ENCODE assay signal across 12 cellular contexts in genomic region chr7:55185941-55186609, GRCh38.
DNase-seq lines count a peak whose midpoint lies in the region; ATAC-seq and TF ChIP-seq lines count a peak whose summit lies in the region.
"Had no signal": no experiment of that assay in that cellular context is flagged by ENCODE, and none has a peak within 500 bp of the region (broad histone marks: within the 10 kb centered on the region; RNA-seq: fewer than 3 reads in every experiment).

No MANE protein-coding gene starts in this region.

- H3K27ac ChIP-seq in breast epithelium (no peak overlapping the region), VCaP (peak overlapping the region; percentile 99), subcutaneous abdominal adipose tissue (ENCODE audit: low read depth, low read length) (peak overlapping the region; percentile 5), suprapubic skin (no peak overlapping the region)
- H3K27ac ChIP-seq: BLaER1 treated with 17β-estradiol and CSF1 and Interleukin-3, amounts not matched to agents 10 nM and 100 nM had no signal

- POLR2A ChIA-PET in MCF 10A (lab: Yijun Ruan, JAX): interaction anchor here (0.8 to 2.5 kb wide), 8 partner anchors 9 to 426 kb away, joined by 3 to 10 read pairs (median 4); no protein-coding TSS in a partner anchor

- CTCF ChIA-PET in MCF 10A (lab: Yijun Ruan, JAX): interaction anchor here (0.6 to 3.5 kb wide), 5 partner anchors 69 to 412 kb away, joined by 3 to 22 read pairs (median 3); no protein-coding TSS in a partner anchor

- H3K4me1 Mint-ChIP-seq in MCF 10A (ENCODE audit: insufficient read depth, unreplicated experiment): peaks cover 29% of the 10 kb centered on the region
- no peaks in the 10 kb centered on the region for H3K4me1 Mint-ChIP-seq in stimulated activated memory B cell treated with anti-CD40 and anti-IgM and Interleukin-4, amounts not matched to agents 10 μg/mL and 1 μg/mL and 100 μg/mL, for 72 hours
- H3K4me1 Mint-ChIP-seq: activated naive CD4-positive, alpha-beta T cell treated with anti-CD3 and anti-CD28 coated beads, Interleukin-2, amount 10 ng/mL, durations not matched to agents 7 days and 5 days had no signal

- H3K9ac ChIP-seq in subcutaneous abdominal adipose tissue (ENCODE audit: low read length in 5 of 5): no peak overlapping the region
- H3K9ac ChIP-seq: BLaER1 treated with 17β-estradiol and CSF1 and Interleukin-3, amounts not matched to agents 10 nM and 100 nM had no signal

- intact Hi-C loops in MCF 10A (cut with micrococcal nuclease): loop anchor here (1.0 to 5.0 kb wide), 4 partner anchors 69 to 414 kb away; no protein-coding TSS in a partner anchor
- intact Hi-C loops in breast epithelium (cut with DNase I; ENCODE audit: low total_unique reads): no loop called here

- peaks cover 96% of the 10 kb centered on the region for H3K36me3 Mint-ChIP-seq in MCF 10A (ENCODE audit: insufficient read depth, unreplicated experiment)
- H3K36me3 Mint-ChIP-seq in stimulated activated memory B cell treated with anti-CD40 and anti-IgM and Interleukin-4, amounts not matched to agents 10 μg/mL and 1 μg/mL and 100 μg/mL, for 72 hours: no peaks in the 10 kb centered on the region
- H3K36me3 Mint-ChIP-seq: activated naive CD4-positive, alpha-beta T cell treated with anti-CD3 and anti-CD28 coated beads, Interleukin-2, amount 10 ng/mL, durations not matched to agents 7 days and 5 days had no signal

- H3K27me3 ChIP-seq in breast epithelium (no peaks in the 10 kb centered on the region), subcutaneous abdominal adipose tissue (ENCODE audit: control insufficient read depth in 5 of 5, insufficient read depth in 4 of 5, low read length in 5 of 5) (no peaks in the 10 kb centered on the region), suprapubic skin (no peaks in the 10 kb centered on the region)
- H3K27me3 ChIP-seq: BLaER1 treated with 17β-estradiol and CSF1 and Interleukin-3, amounts not matched to agents 10 nM and 100 nM; upper lobe of left lung had no signal

- peak overlapping the region; percentile 79 for H3K27ac Mint-ChIP-seq in MCF 10A (ENCODE audit: low read depth, unreplicated experiment)
- no peak overlapping the region for H3K27ac Mint-ChIP-seq in stimulated activated memory B cell treated with anti-CD40 and anti-IgM and Interleukin-4, amounts not matched to agents 10 μg/mL and 1 μg/mL and 100 μg/mL, for 72 hours
- H3K27ac Mint-ChIP-seq: activated naive CD4-positive, alpha-beta T cell treated with anti-CD3 and anti-CD28 coated beads, Interleukin-2, amount 10 ng/mL, durations not matched to agents 7 days and 5 days had no signal

- H3K4me1 ChIP-seq in breast epithelium (no peaks in the 10 kb centered on the region), subcutaneous abdominal adipose tissue (ENCODE audit: control insufficient read depth in 5 of 5, insufficient read depth in 5 of 5, low read length in 5 of 5) (peaks cover 0 to 36% (median 22%) of the 10 kb centered on the region in 5 donors), suprapubic skin (peaks cover 10% of the 10 kb centered on the region)

- BruUV-seq in MCF 10A (replicated peaks; lab: Mats Ljungman, UMichigan): no TSS peak

- TF ChIP-seq POLR2A in breast epithelium (IDR thresholded peaks at IDR 0.05) (no peak), suprapubic skin (IDR thresholded peaks at IDR 0.05) (no peak)

- TF ChIP-seq CTCF in MCF 10A (IDR thresholded peaks at IDR 0.05; ENCODE audit: unreplicated experiment) (no peak), breast epithelium (IDR thresholded peaks at IDR 0.05) (no peak), VCaP (conservative IDR thresholded peaks at IDR 0.05) (no peak), suprapubic skin (IDR thresholded peaks at IDR 0.05) (no peak)

- H3K9me3 ChIP-seq in breast epithelium (no peaks in the 10 kb centered on the region), subcutaneous abdominal adipose tissue (ENCODE audit: control insufficient read depth in 5 of 5, low read length in 5 of 5) (no peaks in the 10 kb centered on the region), suprapubic skin (no peaks in the 10 kb centered on the region)
- H3K9me3 ChIP-seq: BLaER1 treated with 17β-estradiol and CSF1 and Interleukin-3, amounts not matched to agents 10 nM and 100 nM; upper lobe of left lung had no signal

- WGBS in suprapubic skin: 61% methylated on average over 15 of the region's 15 CpGs

- no peak overlapping the region for H3K4me3 ChIP-seq in breast epithelium
- no peak overlapping the region for H3K4me3 ChIP-seq in subcutaneous abdominal adipose tissue (ENCODE audit: low read depth in 1 of 5, low read length in 5 of 5)
- no peak overlapping the region for H3K4me3 ChIP-seq in suprapubic skin
- H3K4me3 ChIP-seq: BLaER1 treated with 17β-estradiol and CSF1 and Interleukin-3, amounts not matched to agents 10 nM and 100 nM; upper lobe of left lung had no signal

- H3K4me3 Mint-ChIP-seq in MCF 10A (ENCODE audit: unreplicated experiment): no peak overlapping the region
- H3K4me3 Mint-ChIP-seq in stimulated activated memory B cell treated with anti-CD40 and anti-IgM and Interleukin-4, amounts not matched to agents 10 μg/mL and 1 μg/mL and 100 μg/mL, for 72 hours: no peak overlapping the region
- H3K4me3 Mint-ChIP-seq: activated naive CD4-positive, alpha-beta T cell treated with anti-CD3 and anti-CD28 coated beads, Interleukin-2, amount 10 ng/mL, durations not matched to agents 7 days and 5 days had no signal

- no peak for TF ChIP-seq EP300 in suprapubic skin (IDR thresholded peaks at IDR 0.05)

- no peaks in the 10 kb centered on the region for H3K27me3 Mint-ChIP-seq in MCF 10A (ENCODE audit: insufficient read depth, unreplicated experiment)
- peaks cover 44% of the 10 kb centered on the region for H3K27me3 Mint-ChIP-seq in stimulated activated memory B cell treated with anti-CD40 and anti-IgM and Interleukin-4, amounts not matched to agents 10 μg/mL and 1 μg/mL and 100 μg/mL, for 72 hours

- H3K36me3 ChIP-seq in breast epithelium (no peaks in the 10 kb centered on the region), subcutaneous abdominal adipose tissue (ENCODE audit: control insufficient read depth in 5 of 5, insufficient read depth in 5 of 5, low read length in 5 of 5) (peaks cover 0 to 50% (median 46%) of the 10 kb centered on the region in 5 donors), suprapubic skin (peaks cover 80% of the 10 kb centered on the region)
- H3K36me3 ChIP-seq: BLaER1 treated with 17β-estradiol and CSF1 and Interleukin-3, amounts not matched to agents 10 nM and 100 nM had no signal

- no peaks in the 10 kb centered on the region for H3K9me3 Mint-ChIP-seq in MCF 10A (ENCODE audit: unreplicated experiment)
- H3K9me3 Mint-ChIP-seq in stimulated activated memory B cell treated with anti-CD40 and anti-IgM and Interleukin-4, amounts not matched to agents 10 μg/mL and 1 μg/mL and 100 μg/mL, for 72 hours: no peaks in the 10 kb centered on the region
- H3K9me3 Mint-ChIP-seq: activated naive CD4-positive, alpha-beta T cell treated with anti-CD3 and anti-CD28 coated beads, Interleukin-2, amount 10 ng/mL, durations not matched to agents 7 days and 5 days had no signal

- DNase-seq in MCF 10A (ENCODE audit: unreplicated experiment) (peak; percentile 97), breast epithelium (ENCODE audit: low spot score in 2 of 2) (no peak), glomerular visceral epithelial cell (ENCODE audit: extremely low spot score) (peak; percentile 90), suprapubic skin (ENCODE audit: low spot score in 2 of 2) (no peak), ureter (ENCODE audit: low spot score) (no peak)
- DNase-seq: activated naive CD4-positive, alpha-beta T cell treated with anti-CD3 and anti-CD28 coated beads, Interleukin-2, amount 10 ng/mL, durations not matched to agents 7 days and 5 days; NCI-H2081; upper lobe of left lung had no signal

- no peak for ATAC-seq in stimulated activated memory B cell treated with anti-CD40 and anti-IgM and Interleukin-4, amounts not matched to agents 10 μg/mL and 1 μg/mL and 100 μg/mL, for 72 hours

Comparison
In these comparisons a context has a peak if more than half of its experiments do, and no peak if none do; other contexts are left out.
1. DNase-seq: peak in MCF 10A (single experiment) and glomerular visceral epithelial cell (single experiment); none in breast epithelium (0 of 2), suprapubic skin (0 of 2) and ureter (single experiment).
2. H3K27ac ChIP-seq: peak in VCaP (single experiment) and subcutaneous abdominal adipose tissue (single experiment); none in breast epithelium (0 of 2) and suprapubic skin (single experiment).